1 cellular context compared by ENCODE assay signal in genomic region chr3:150806436-150806835, GRCh38.
A peak's percentile ranks its signal among the peaks of the same experiment; 100 is the strongest.
TF ChIP-seq lines count a peak whose summit lies in the region.

No MANE protein-coding gene starts in this region.

TF ChIP-seq in GM23338, 12 proteins besides CTCF, POLR2A, EP300 and RAD21 (continued from another document):
- peak; percentile 96 for TF ChIP-seq ZNF462 (CRISPR knock-in tag; IDR thresholded peaks at IDR 0.05)
- peak; percentile 75 for TF ChIP-seq CREB1 (CRISPR knock-in tag; IDR thresholded peaks at IDR 0.05; ENCODE audit: low read depth)
- no peak for TF ChIP-seq ZNF114 (CRISPR knock-in tag; IDR thresholded peaks at IDR 0.05)
- TF ChIP-seq, protein P1, sequence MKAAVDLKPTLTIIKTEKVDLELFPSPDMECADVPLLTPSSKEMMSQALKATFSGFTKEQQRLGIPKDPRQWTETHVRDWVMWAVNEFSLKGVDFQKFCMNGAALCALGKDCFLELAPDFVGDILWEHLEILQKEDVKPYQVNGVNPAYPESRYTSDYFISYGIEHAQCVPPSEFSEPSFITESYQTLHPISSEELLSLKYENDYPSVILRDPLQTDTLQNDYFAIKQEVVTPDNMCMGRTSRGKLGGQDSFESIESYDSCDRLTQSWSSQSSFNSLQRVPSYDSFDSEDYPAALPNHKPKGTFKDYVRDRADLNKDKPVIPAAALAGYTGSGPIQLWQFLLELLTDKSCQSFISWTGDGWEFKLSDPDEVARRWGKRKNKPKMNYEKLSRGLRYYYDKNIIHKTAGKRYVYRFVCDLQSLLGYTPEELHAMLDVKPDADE (IDR thresholded peaks at IDR 0.05): no peak
- no peak for TF ChIP-seq POLR2AphosphoS5 (IDR thresholded peaks at IDR 0.05; ENCODE audit: low read depth)
- no peak for TF ChIP-seq EZH2 (IDR thresholded peaks at IDR 0.05; ENCODE audit: low read depth, unreplicated experiment)
- TF ChIP-seq ZNF331 (CRISPR knock-in tag; IDR thresholded peaks at IDR 0.05; ENCODE audit: low read depth): no peak
- no peak for TF ChIP-seq STAT1 (IDR thresholded peaks at IDR 0.05; ENCODE audit: unreplicated experiment)
- TF ChIP-seq REST (IDR thresholded peaks at IDR 0.05; ENCODE audit: unreplicated experiment): no peak
